8 cellular contexts compared by ENCODE assay signal in the genomic region with DNA sequence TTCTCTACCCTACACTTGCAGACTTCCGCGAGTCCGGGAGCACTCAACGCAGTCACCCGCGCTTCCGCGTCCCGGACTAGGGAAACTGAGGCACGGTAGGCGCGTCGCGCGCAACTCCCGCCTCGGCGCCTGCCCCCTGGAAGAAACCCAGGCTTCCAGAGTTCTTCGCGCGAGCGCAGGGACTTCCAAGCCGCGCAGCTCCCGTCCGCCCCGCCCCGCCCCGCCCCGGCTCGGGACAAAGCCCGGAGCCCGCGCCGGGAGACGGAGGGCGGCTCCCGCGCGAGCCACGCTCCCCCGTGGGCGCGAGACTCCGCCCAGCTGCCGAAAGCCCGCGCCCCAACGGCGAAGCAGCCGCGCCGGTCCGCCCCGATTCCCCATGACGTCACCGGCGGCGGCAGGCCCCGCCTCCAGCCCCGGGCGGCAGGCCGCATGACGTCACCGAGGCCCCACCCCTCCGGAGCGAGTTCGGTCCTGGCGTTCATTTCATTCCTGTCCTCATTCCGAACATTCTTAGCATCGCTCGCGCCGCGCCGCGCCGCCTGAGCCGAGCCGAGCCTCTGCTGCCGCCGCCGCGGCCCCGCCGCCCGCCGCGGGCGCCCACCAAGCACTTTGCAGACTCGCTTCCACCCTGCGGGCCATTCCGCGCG. TPM values are rescaled to one million over a fixed set of nuclear protein-coding genes. Genes with fewer than 3 reads are reported as not detected.
DNase-seq lines count a peak whose midpoint lies in the region; ATAC-seq and TF ChIP-seq lines count a peak whose summit lies in the region.

A gene (plus strand): TSS at position 498 of the 647 bp plus-strand sequence.

- WGBS in spleen, 5 donors: 1 to 2% (median 1%) methylated on average over 70 to 95 of the region's 95 CpGs

- H3K27ac ChIP-seq in spleen: peak within 1 kb of the TSS; percentile 74 to 94 (median 89)

- peaks cover 0 to 98% (median 16%) of the 10 kb centered on the region in 7 donors for H3K27me3 ChIP-seq in spleen (replicated peaks in 1 of 7)

- no peaks in the 10 kb centered on the region for H3K36me3 ChIP-seq in spleen

- H3K4me1 ChIP-seq in spleen: peaks cover 0 to 43% (median 14%) of the 10 kb centered on the region in 6 donors

- TF ChIP-seq CTCF in spleen (IDR thresholded peaks at IDR 0.05 in 8 of 11, conservative IDR thresholded peaks at IDR 0.05 in 3 of 11): no peak

- peak within 1 kb of the TSS; percentile 45 to 81 (median 60) for H3K4me3 ChIP-seq in spleen

- ATAC-seq in GM18511 (IDR thresholded peaks at IDR 0.05; ENCODE audit: unreplicated experiment): peak; percentile 90
- peak; percentile 76 for ATAC-seq in HG03039 (IDR thresholded peaks at IDR 0.05; ENCODE audit: unreplicated experiment)

- intact Hi-C loops in spleen (cut with DNase I; ENCODE audit: low total_unique reads): no loop called here

- peak; percentile 67 for DNase-seq in NCI-H2171 (lab: John Stamatoyannopoulos, UW)
- peak; percentile 79 to 84 for DNase-seq in activated CD4-positive, alpha-beta T cell treated with anti-CD3 and anti-CD28 coated beads for 24 hours (ENCODE audit: low read depth in 2 of 2)
- peak; percentile 51 to 79 for DNase-seq in cerebellar nuclear complex (lab: John Stamatoyannopoulos, UW)
- peak; percentile 99 for DNase-seq in islet precursor cell
- peak; percentile 88 for DNase-seq in spleen
- no peak for DNase-seq in UCSD-AML1 (lab: John Stamatoyannopoulos, UW; ENCODE audit: unreplicated experiment)

- TF ChIP-seq POLR2A in spleen (IDR thresholded peaks at IDR 0.05): peak in 1 of 3 donors; percentile 61

- H3K9me3 ChIP-seq in spleen: no peaks in the 10 kb centered on the region

RNA-seq across cellular contexts. Expression of the gene that starts here (rescaled TPM):
- total RNA-seq in spleen: 10 to 100 TPM; 14.6 to 46.0 (median 21.4) TPM
- 1 to 10 TPM in 2 of 3 donors, under 1 TPM in 1; 0.93 to 2.7 (median 1.1) TPM for polyA plus RNA-seq in spleen
